7 cellular contexts compared by ENCODE assay signal in genomic region chr22:20111045-20111688, GRCh38. TPM values are rescaled to one million over a fixed set of nuclear protein-coding genes. Genes with fewer than 3 reads are reported as not detected.
DNase-seq lines count a peak whose midpoint lies in the region; ATAC-seq, FAIRE-seq and TF ChIP-seq lines count a peak whose summit lies in the region.

No MANE protein-coding gene starts in this region.

- no peaks in the 10 kb centered on the region for H3K27me3 Mint-ChIP-seq in T-helper 17 cell

- peak; percentile 64 for ATAC-seq in T-helper 17 cell

- no peak overlapping the region for H3K4me3 Mint-ChIP-seq in T-helper 17 cell

- peak; percentile 24 for TF ChIP-seq CTCF in D721Med (IDR thresholded peaks at IDR 0.05; ENCODE audit: insufficient read depth, missing control alignments)

- FAIRE-seq in D721Med (lab: Jason Lieb, UNC) = no peak

- H3K27ac Mint-ChIP-seq in T-helper 17 cell = peak overlapping the region; percentile 9

- peaks cover 4% of the 10 kb centered on the region for H3K36me3 Mint-ChIP-seq in T-helper 17 cell (ENCODE audit: low read depth)

- DNase-seq in D721Med (ENCODE audit: insufficient read length, low spot score) (no peak), HCEC 1CT (peak; percentile 26), T-helper 17 cell (no peak), glomerular visceral epithelial cell (ENCODE audit: extremely low spot score) (peak; percentile 40), mucosa of gallbladder (ENCODE audit: low spot score) (no peak), occipital lobe (lab: John Stamatoyannopoulos, UW) (no peak)
- peak; percentile 25 for DNase-seq in stimulated activated naive CD4-positive, alpha-beta T cell treated with Interleukin-2 at 50 U/mL for 16 hours (lab: John Stamatoyannopoulos, UW)

- H3K9me3 ChIP-seq in T-helper 17 cell (ENCODE audit: control insufficient read depth, low read length, poor library complexity, severe bottlenecking) = no peaks in the 10 kb centered on the region

- peaks cover 11% of the 10 kb centered on the region for H3K4me1 Mint-ChIP-seq in T-helper 17 cell

RNA-seq across cellular contexts. Expression of gene RANBP1, which starts 4.7 kb away (rescaled TPM):
- total RNA-seq in T-helper 17 cell = 10 to 100 TPM; 65.7 to 75.2 TPM
- total RNA-seq in mucosa of gallbladder = 62.6 TPM
- 90.6 TPM for total RNA-seq in occipital lobe

RNA-seq across cellular contexts. Expression of gene TRMT2A, which starts 5.9 kb away (rescaled TPM):
- total RNA-seq in T-helper 17 cell (10 to 100 TPM; 77.1 to 85.5 TPM), mucosa of gallbladder (67.1 TPM), occipital lobe (25.9 TPM)

RNA-seq across cellular contexts. Expression of gene ZDHHC8, which starts 20.4 kb away (rescaled TPM):
- total RNA-seq in T-helper 17 cell (10 to 100 TPM; 60.1 to 75.8 TPM), mucosa of gallbladder (64.8 TPM), occipital lobe (3.3 TPM)

RNA-seq across cellular contexts. Expression of gene DGCR8, which starts 31.1 kb away (rescaled TPM):
- total RNA-seq in T-helper 17 cell (10 to 100 TPM; 32.0 to 37.9 TPM), mucosa of gallbladder (38.2 TPM), occipital lobe (37.0 TPM)

RNA-seq across cellular contexts. Expression of gene CCDC188, which starts 39.7 kb away (rescaled TPM):
- total RNA-seq in T-helper 17 cell (1 to 10 TPM in 1 of 2 donors, not detected in 1; 1.5 TPM), mucosa of gallbladder (0.83 TPM), occipital lobe (not detected)

Comparison
In these comparisons a context has a peak if more than half of its experiments do, and no peak if none do; other contexts are left out.
1. DNase-seq: peak in HCEC 1CT (single experiment), glomerular visceral epithelial cell (single experiment) and stimulated activated naive CD4-positive, alpha-beta T cell treated with Interleukin-2 at 50 U/mL for 16 hours (single experiment); none in D721Med (single experiment), T-helper 17 cell (0 of 3), mucosa of gallbladder (single experiment) and occipital lobe (single experiment).
2. RNA of gene ZDHHC8, which starts 20.4 kb away (total RNA-seq): 60.1 to 75.8 TPM in T-helper 17 cell and 64.8 TPM in mucosa of gallbladder (single experiment); 3.3 TPM in occipital lobe (single experiment); every median in the first group is over 10 times any median in the second.